1 cellular context compared by ENCODE assay signal in the genomic region with DNA sequence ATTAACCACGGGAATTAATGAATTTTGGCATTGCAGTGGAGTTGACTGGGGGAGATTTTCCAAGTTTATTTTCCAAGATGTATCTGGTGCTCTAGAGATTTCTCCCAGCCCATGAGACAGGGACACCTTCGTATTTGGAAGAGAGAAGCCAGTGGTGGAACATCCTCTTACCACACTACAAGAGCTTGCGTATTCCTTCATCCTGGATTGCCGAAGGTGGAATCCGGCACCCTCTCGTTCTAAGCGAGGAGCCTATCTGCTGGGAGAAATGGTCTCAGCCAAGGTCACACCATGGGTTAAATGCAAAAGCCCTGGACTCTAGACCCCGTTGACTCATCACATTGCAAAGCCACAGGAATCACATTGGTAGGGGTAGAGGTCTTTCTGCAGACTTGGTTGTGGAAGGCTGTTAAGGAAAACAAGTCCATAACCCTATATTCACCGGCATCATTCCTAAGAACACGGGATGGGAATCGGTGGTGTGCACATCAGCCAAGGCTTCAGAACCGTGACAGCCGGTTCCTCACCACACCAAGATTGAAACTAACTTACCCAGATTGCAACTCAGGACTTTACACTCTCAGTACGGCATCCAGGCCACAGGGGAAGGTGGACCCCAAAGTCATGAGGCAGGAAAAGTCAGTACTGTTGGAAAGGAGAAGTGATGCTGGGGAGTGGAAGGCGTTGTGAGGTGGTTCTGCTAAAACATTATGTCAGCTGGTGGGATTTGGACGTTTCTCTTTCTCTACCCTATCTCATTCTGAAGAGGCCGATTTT.
TF ChIP-seq lines count a peak whose summit lies in the region.

No MANE protein-coding gene starts in this region.

TF ChIP-seq in HepG2, 621 proteins besides CTCF, POLR2A, EP300 and RAD21 (continued from another document and continues in another):
- TF ChIP-seq, protein P1, sequence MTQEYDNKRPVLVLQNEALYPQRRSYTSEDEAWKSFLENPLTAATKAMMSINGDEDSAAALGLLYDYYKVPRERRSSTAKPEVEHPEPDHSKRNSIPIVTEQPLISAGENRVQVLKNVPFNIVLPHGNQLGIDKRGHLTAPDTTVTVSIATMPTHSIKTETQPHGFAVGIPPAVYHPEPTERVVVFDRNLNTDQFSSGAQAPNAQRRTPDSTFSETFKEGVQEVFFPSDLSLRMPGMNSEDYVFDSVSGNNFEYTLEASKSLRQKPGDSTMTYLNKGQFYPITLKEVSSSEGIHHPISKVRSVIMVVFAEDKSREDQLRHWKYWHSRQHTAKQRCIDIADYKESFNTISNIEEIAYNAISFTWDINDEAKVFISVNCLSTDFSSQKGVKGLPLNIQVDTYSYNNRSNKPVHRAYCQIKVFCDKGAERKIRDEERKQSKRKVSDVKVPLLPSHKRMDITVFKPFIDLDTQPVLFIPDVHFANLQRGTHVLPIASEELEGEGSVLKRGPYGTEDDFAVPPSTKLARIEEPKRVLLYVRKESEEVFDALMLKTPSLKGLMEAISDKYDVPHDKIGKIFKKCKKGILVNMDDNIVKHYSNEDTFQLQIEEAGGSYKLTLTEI (CRISPR knock-in tag; conservative IDR thresholded peaks at IDR 0.05) = no peak
- TF ChIP-seq, protein P2, sequence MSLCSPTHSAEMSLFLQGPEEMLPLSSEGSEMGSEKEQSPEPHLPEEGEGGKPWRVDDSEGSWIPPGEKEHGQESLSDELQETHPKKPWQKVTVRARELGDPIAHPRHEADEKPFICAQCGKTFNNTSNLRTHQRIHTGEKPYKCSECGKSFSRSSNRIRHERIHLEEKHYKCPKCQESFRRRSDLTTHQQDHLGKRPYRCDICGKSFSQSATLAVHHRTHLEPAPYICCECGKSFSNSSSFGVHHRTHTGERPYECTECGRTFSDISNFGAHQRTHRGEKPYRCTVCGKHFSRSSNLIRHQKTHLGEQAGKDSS (CRISPR knock-in tag; IDR thresholded peaks at IDR 0.05; ENCODE audit: borderline replicate concordance, low read depth) = 0 out of 2 replicates have a peak, but pooled peaks have one; percentile 6
- TF ChIP-seq CREM (IDR thresholded peaks at IDR 0.05) = peak; percentile 28; the same call in 1 of the 2 replicates
- TF ChIP-seq CREM (CRISPR knock-in tag; IDR thresholded peaks at IDR 0.05) = no peak
- no peak for TF ChIP-seq ZNF660 (CRISPR knock-in tag; IDR thresholded peaks at IDR 0.05; ENCODE audit: borderline replicate concordance, low read depth)
- TF ChIP-seq KLF15 (CRISPR knock-in tag; IDR thresholded peaks at IDR 0.05; ENCODE audit: borderline replicate concordance) = no peak
- TF ChIP-seq, protein P3, sequence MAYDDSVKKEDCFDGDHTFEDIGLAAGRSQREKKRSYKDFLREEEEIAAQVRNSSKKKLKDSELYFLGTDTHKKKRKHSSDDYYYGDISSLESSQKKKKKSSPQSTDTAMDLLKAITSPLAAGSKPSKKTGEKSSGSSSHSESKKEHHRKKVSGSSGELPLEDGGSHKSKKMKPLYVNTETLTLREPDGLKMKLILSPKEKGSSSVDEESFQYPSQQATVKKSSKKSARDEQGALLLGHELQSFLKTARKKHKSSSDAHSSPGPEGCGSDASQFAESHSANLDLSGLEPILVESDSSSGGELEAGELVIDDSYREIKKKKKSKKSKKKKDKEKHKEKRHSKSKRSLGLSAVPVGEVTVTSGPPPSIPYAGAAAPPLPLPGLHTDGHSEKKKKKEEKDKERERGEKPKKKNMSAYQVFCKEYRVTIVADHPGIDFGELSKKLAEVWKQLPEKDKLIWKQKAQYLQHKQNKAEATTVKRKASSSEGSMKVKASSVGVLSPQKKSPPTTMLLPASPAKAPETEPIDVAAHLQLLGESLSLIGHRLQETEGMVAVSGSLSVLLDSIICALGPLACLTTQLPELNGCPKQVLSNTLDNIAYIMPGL (CRISPR knock-in tag; IDR thresholded peaks at IDR 0.05; ENCODE audit: borderline replicate concordance in 1 of 2, low read depth in 1 of 2) = peak in 1 of 2 experiments; percentile 24; a peak in 1 of 4 replicates
- TF ChIP-seq, protein P4, sequence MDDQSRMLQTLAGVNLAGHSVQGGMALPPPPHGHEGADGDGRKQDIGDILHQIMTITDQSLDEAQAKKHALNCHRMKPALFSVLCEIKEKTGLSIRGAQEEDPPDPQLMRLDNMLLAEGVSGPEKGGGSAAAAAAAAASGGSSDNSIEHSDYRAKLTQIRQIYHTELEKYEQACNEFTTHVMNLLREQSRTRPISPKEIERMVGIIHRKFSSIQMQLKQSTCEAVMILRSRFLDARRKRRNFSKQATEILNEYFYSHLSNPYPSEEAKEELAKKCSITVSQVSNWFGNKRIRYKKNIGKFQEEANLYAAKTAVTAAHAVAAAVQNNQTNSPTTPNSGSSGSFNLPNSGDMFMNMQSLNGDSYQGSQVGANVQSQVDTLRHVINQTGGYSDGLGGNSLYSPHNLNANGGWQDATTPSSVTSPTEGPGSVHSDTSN (CRISPR knock-in tag; IDR thresholded peaks at IDR 0.05; ENCODE audit: borderline replicate concordance) = no peak
- TF ChIP-seq, protein P5, sequence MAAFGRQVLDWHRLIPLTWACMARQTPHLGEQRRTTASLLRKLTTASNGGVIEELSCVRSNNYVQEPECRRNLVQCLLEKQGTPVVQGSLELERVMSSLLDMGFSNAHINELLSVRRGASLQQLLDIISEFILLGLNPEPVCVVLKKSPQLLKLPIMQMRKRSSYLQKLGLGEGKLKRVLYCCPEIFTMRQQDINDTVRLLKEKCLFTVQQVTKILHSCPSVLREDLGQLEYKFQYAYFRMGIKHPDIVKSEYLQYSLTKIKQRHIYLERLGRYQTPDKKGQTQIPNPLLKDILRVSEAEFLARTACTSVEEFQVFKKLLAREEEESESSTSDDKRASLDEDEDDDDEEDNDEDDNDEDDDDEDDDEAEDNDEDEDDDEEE (CRISPR knock-in tag; IDR thresholded peaks at IDR 0.05) = 0 out of 2 replicates have a peak, but pooled peaks have one; percentile 24
- no peak for TF ChIP-seq ZNF841 (CRISPR knock-in tag; IDR thresholded peaks at IDR 0.05; ENCODE audit: borderline replicate concordance)
- no peak for TF ChIP-seq IKZF4 (CRISPR knock-in tag; IDR thresholded peaks at IDR 0.05; ENCODE audit: borderline replicate concordance, low read depth, not compliant biosample characterization)
- peak; percentile 74; the same call in 1 of the 2 replicates for TF ChIP-seq ZBTB20 (CRISPR knock-in tag; IDR thresholded peaks at IDR 0.05; ENCODE audit: borderline replicate concordance, low read depth)
- 0 out of 2 replicates have a peak, but pooled peaks have one; percentile 64 for TF ChIP-seq ZNF761 (CRISPR knock-in tag; conservative IDR thresholded peaks at IDR 0.05)
- TF ChIP-seq RXRA (CRISPR knock-in tag; IDR thresholded peaks at IDR 0.05) = no peak
- TF ChIP-seq ZNF10 (CRISPR knock-in tag; IDR thresholded peaks at IDR 0.05; ENCODE audit: borderline replicate concordance, low read depth) = no peak
- TF ChIP-seq, protein P6, sequence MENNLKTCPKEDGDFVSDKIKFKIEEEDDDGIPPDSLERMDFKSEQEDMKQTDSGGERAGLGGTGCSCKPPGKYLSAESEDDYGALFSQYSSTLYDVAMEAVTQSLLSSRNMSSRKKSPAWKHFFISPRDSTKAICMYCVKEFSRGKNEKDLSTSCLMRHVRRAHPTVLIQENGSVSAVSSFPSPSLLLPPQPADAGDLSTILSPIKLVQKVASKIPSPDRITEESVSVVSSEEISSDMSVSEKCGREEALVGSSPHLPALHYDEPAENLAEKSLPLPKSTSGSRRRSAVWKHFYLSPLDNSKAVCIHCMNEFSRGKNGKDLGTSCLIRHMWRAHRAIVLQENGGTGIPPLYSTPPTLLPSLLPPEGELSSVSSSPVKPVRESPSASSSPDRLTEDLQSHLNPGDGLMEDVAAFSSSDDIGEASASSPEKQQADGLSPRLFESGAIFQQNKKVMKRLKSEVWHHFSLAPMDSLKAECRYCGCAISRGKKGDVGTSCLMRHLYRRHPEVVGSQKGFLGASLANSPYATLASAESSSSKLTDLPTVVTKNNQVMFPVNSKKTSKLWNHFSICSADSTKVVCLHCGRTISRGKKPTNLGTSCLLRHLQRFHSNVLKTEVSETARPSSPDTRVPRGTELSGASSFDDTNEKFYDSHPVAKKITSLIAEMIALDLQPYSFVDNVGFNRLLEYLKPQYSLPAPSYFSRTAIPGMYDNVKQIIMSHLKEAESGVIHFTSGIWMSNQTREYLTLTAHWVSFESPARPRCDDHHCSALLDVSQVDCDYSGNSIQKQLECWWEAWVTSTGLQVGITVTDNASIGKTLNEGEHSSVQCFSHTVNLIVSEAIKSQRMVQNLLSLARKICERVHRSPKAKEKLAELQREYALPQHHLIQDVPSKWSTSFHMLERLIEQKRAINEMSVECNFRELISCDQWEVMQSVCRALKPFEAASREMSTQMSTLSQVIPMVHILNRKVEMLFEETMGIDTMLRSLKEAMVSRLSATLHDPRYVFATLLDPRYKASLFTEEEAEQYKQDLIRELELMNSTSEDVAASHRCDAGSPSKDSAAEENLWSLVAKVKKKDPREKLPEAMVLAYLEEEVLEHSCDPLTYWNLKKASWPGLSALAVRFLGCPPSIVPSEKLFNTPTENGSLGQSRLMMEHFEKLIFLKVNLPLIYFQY (CRISPR knock-in tag; IDR thresholded peaks at IDR 0.05; ENCODE audit: borderline replicate concordance) = no peak
- TF ChIP-seq SAFB2 (CRISPR knock-in tag; IDR thresholded peaks at IDR 0.05; ENCODE audit: borderline replicate concordance, low read depth) = no peak
- TF ChIP-seq HNF4A (CRISPR knock-in tag; IDR thresholded peaks at IDR 0.05) = peak; percentile 97
- TF ChIP-seq NONO (IDR thresholded peaks at IDR 0.05) = no peak
- TF ChIP-seq NONO (CRISPR knock-in tag; conservative IDR thresholded peaks at IDR 0.05) = no peak
- TF ChIP-seq KLF6 (CRISPR knock-in tag; IDR thresholded peaks at IDR 0.05) = peak; percentile 44; the same call in 1 of the 2 replicates
- TF ChIP-seq ZMYM3 (CRISPR knock-in tag; IDR thresholded peaks at IDR 0.05) = peak; percentile 67; the same call in 1 of the 2 replicates
- peak; percentile 86 for TF ChIP-seq WIZ (CRISPR knock-in tag; IDR thresholded peaks at IDR 0.05)
- TF ChIP-seq ZNF253 (CRISPR knock-in tag; IDR thresholded peaks at IDR 0.05; ENCODE audit: borderline replicate concordance) = no peak
- TF ChIP-seq NBN (conservative IDR thresholded peaks at IDR 0.05) = no peak
- no peak for TF ChIP-seq ZNF326 (CRISPR knock-in tag; IDR thresholded peaks at IDR 0.05; ENCODE audit: borderline replicate concordance)
- no peak for TF ChIP-seq SMAD1 (CRISPR knock-in tag; IDR thresholded peaks at IDR 0.05; ENCODE audit: borderline replicate concordance, low read depth)
- no peak for TF ChIP-seq ZNF3 (CRISPR knock-in tag; IDR thresholded peaks at IDR 0.05)
- 0 out of 2 replicates have a peak, but pooled peaks have one; percentile 62 for TF ChIP-seq ZNF674 (CRISPR knock-in tag; IDR thresholded peaks at IDR 0.05; ENCODE audit: low read depth)
- TF ChIP-seq, protein P7, sequence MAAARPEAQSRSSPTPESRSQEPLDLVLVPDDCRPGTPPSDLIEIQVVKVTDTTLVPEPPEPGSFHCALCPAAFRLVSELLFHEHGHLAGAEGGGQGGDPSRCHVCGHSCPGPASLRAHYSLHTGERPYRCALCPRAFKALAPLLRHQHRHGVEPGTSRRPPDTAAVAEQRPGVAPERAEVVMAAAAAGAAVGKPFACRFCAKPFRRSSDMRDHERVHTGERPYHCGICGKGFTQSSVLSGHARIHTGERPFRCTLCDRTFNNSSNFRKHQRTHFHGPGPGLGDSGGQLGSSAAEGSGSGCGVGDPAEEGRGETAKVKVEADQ (CRISPR knock-in tag; IDR thresholded peaks at IDR 0.05; ENCODE audit: borderline replicate concordance) = 0 out of 2 replicates have a peak, but pooled peaks have one; percentile 68
- no peak for TF ChIP-seq SATB2 (CRISPR knock-in tag; IDR thresholded peaks at IDR 0.05)
- peak; percentile 88 for TF ChIP-seq JUN (CRISPR knock-in tag; IDR thresholded peaks at IDR 0.05)
- TF ChIP-seq PPARG (CRISPR knock-in tag; conservative IDR thresholded peaks at IDR 0.05) = no peak
- TF ChIP-seq, protein P8, sequence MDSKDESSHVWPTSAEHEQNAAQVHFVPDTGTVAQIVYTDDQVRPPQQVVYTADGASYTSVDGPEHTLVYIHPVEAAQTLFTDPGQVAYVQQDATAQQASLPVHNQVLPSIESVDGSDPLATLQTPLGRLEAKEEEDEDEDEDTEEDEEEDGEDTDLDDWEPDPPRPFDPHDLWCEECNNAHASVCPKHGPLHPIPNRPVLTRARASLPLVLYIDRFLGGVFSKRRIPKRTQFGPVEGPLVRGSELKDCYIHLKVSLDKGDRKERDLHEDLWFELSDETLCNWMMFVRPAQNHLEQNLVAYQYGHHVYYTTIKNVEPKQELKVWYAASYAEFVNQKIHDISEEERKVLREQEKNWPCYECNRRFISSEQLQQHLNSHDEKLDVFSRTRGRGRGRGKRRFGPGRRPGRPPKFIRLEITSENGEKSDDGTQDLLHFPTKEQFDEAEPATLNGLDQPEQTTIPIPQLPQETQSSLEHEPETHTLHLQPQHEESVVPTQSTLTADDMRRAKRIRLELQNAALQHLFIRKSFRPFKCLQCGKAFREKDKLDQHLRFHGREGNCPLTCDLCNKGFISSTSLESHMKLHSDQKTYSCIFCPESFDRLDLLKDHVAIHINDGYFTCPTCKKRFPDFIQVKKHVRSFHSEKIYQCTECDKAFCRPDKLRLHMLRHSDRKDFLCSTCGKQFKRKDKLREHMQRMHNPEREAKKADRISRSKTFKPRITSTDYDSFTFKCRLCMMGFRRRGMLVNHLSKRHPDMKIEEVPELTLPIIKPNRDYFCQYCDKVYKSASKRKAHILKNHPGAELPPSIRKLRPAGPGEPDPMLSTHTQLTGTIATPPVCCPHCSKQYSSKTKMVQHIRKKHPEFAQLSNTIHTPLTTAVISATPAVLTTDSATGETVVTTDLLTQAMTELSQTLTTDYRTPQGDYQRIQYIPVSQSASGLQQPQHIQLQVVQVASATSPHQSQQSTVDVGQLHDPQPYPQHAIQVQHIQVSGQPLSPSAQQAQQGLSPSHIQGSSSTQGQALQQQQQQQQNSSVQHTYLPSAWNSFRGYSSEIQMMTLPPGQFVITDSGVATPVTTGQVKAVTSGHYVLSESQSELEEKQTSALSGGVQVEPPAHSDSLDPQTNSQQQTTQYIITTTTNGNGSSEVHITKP (CRISPR knock-in tag; IDR thresholded peaks at IDR 0.05; ENCODE audit: low read depth) = peak; percentile 94
- TF ChIP-seq MED1 (CRISPR knock-in tag; IDR thresholded peaks at IDR 0.05) = peak; percentile 82
- 0 out of 2 replicates have a peak, but pooled peaks have one; percentile 72 for TF ChIP-seq ZNF878 (CRISPR knock-in tag; IDR thresholded peaks at IDR 0.05)
- no peak for TF ChIP-seq AKAP8 (CRISPR knock-in tag; IDR thresholded peaks at IDR 0.05)
- TF ChIP-seq SMC3 (IDR thresholded peaks at IDR 0.05; ENCODE audit: low read length) = peak; percentile 49
- TF ChIP-seq SIN3A (IDR thresholded peaks at IDR 0.05; ENCODE audit: borderline replicate concordance, low read depth, low read length) = peak; percentile 29; the same call in 1 of the 2 replicates
- TF ChIP-seq, protein P9, sequence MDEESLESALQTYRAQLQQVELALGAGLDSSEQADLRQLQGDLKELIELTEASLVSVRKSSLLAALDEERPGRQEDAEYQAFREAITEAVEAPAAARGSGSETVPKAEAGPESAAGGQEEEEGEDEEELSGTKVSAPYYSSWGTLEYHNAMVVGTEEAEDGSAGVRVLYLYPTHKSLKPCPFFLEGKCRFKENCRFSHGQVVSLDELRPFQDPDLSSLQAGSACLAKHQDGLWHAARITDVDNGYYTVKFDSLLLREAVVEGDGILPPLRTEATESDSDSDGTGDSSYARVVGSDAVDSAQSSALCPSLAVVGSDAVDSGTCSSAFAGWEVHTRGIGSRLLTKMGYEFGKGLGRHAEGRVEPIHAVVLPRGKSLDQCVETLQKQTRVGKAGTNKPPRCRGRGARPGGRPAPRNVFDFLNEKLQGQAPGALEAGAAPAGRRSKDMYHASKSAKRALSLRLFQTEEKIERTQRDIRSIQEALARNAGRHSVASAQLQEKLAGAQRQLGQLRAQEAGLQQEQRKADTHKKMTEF (CRISPR knock-in tag; IDR thresholded peaks at IDR 0.05) = peak; percentile 64
- no peak for TF ChIP-seq ZSCAN20 (CRISPR knock-in tag; IDR thresholded peaks at IDR 0.05; ENCODE audit: borderline replicate concordance)
